ENCODE assay signal across 12 cellular contexts in the genomic region with DNA sequence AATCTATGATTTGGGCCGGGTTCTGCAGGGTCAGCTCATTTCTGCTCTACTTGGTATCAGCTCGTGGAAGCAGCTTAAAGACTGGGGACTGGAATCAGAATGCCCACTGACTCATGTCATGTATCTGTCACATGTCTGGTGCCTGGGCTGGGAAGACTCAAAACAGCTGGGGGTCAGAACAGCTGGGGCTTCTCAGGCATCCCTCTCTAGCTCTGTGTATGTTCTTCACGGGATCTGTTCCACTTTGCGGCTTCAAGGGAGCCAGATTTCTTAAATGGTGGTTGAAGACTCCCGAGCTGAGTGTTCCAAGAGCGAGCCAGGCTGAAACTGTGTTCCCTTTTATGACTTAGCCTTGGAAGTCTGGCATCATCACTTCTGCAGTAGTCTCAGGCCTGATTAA. TPM values are rescaled to one million over a fixed set of nuclear protein-coding genes. Genes with fewer than 3 reads are reported as not detected.
DNase-seq lines count a peak whose midpoint lies in the region; ATAC-seq and TF ChIP-seq lines count a peak whose summit lies in the region.
"Had no signal": no experiment of that assay in that cellular context is flagged by ENCODE, and none has a peak within 500 bp of the region (broad histone marks: within the 10 kb centered on the region; RNA-seq: fewer than 3 reads in every experiment).

No MANE protein-coding gene starts in this region.

- H3K27me3 Mint-ChIP-seq in glutamatergic neuron (ENCODE audit: unreplicated experiment) = no peaks in the 10 kb centered on the region
- no peaks in the 10 kb centered on the region for H3K27me3 Mint-ChIP-seq in T-helper 2 cell treated with Interferon-gamma antibody and Interleukin-4, amounts not matched to agents 5 μg/mL and 100 μg/mL, for 36 hours (ENCODE audit: low read depth)
- H3K27me3 Mint-ChIP-seq: stimulated activated naive CD8-positive, alpha-beta T cell treated with anti-CD3 and anti-CD28 coated beads, Interleukin-15, Interleukin-2, amounts not matched to agents 100 ng/mL and 50 ng/mL, for 24 hours had no signal

- H3K36me3 ChIP-seq in psoas muscle (ENCODE audit: insufficient read depth in 1 of 2, low read depth in 1 of 2) = no peaks in the 10 kb centered on the region

- H3K9me3 Mint-ChIP-seq in glutamatergic neuron (ENCODE audit: unreplicated experiment) = no peaks in the 10 kb centered on the region
- H3K9me3 Mint-ChIP-seq in T-helper 2 cell treated with Interferon-gamma antibody and Interleukin-4, amounts not matched to agents 5 μg/mL and 100 μg/mL, for 36 hours = no peaks in the 10 kb centered on the region
- H3K9me3 Mint-ChIP-seq: activated T-helper 2 cell treated with anti-CD3 and anti-CD28 coated beads, Interferon-gamma antibody, Interleukin-2, Interleukin-4, amounts not matched to agents 10 μg/mL and 5 μg/mL and 100 μg/mL, durations not matched to agents 14 hours and 24 hours and 36 hours; HFFc6; stimulated activated naive CD8-positive, alpha-beta T cell treated with anti-CD3 and anti-CD28 coated beads, Interleukin-15, Interleukin-2, amounts not matched to agents 100 ng/mL and 50 ng/mL, for 24 hours had no signal

- H3K4me3 ChIP-seq in psoas muscle = no peak overlapping the region

- ATAC-seq in psoas muscle (peak; percentile 65 to 84 (median 84)), GM18873 (IDR thresholded peaks at IDR 0.05; ENCODE audit: low FRiP score, unreplicated experiment) (no peak), GM18907 (IDR thresholded peaks at IDR 0.05; ENCODE audit: unreplicated experiment) (no peak), HG02840 (IDR thresholded peaks at IDR 0.05; ENCODE audit: low FRiP score, unreplicated experiment) (no peak)

- no peak overlapping the region for H3K4me3 Mint-ChIP-seq in glutamatergic neuron (ENCODE audit: unreplicated experiment)
- H3K4me3 Mint-ChIP-seq in T-helper 2 cell treated with Interferon-gamma antibody and Interleukin-4, amounts not matched to agents 5 μg/mL and 100 μg/mL, for 36 hours = no peak overlapping the region
- H3K4me3 Mint-ChIP-seq: HFFc6; stimulated activated naive CD8-positive, alpha-beta T cell treated with anti-CD3 and anti-CD28 coated beads, Interleukin-15, Interleukin-2, amounts not matched to agents 100 ng/mL and 50 ng/mL, for 24 hours had no signal

- DNase-seq in Daoy (ENCODE audit: low read depth) (peak; percentile 5), UCSD-AML1 (lab: John Stamatoyannopoulos, UW; ENCODE audit: unreplicated experiment) (peak; percentile 7), glutamatergic neuron (no peak), psoas muscle (no peak)
- DNase-seq in T-helper 2 cell treated with Interferon-gamma antibody and Interleukin-4, amounts not matched to agents 5 μg/mL and 100 μg/mL, for 36 hours (ENCODE audit: low spot score) = no peak
- DNase-seq: activated CD4-positive, CD25-positive, alpha-beta regulatory T cell treated with anti-CD3 and anti-CD28 coated beads, Interleukin-2, amount 50 U/mL, for 72 hours; HFFc6 had no signal

- H3K27me3 ChIP-seq in psoas muscle (ENCODE audit: insufficient read depth in 3 of 3, low read length in 2 of 3) = no peaks in the 10 kb centered on the region

- intact Hi-C loops in psoas muscle (cut with DNase I) = no loop called here

- no peaks in the 10 kb centered on the region for H3K9me3 ChIP-seq in psoas muscle

- peaks cover 21% of the 10 kb centered on the region for H3K4me1 ChIP-seq in psoas muscle

- no peak for TF ChIP-seq CTCF in glutamatergic neuron (IDR thresholded peaks at IDR 0.05; ENCODE audit: partially characterized antibody, unreplicated experiment)
- no peak for TF ChIP-seq CTCF in psoas muscle (IDR thresholded peaks at IDR 0.05)

- H3K27ac ChIP-seq in psoas muscle = no peak overlapping the region

- 39 to 53% (median 42%) methylated on average over 6 of the region's 6 CpGs for WGBS in psoas muscle, 3 donors

- H3K4me1 Mint-ChIP-seq in glutamatergic neuron (ENCODE audit: low read depth, unreplicated experiment) = peaks cover 9% of the 10 kb centered on the region
- H3K4me1 Mint-ChIP-seq in T-helper 2 cell treated with Interferon-gamma antibody and Interleukin-4, amounts not matched to agents 5 μg/mL and 100 μg/mL, for 36 hours (ENCODE audit: low read depth) = peaks cover 25% of the 10 kb centered on the region

- H3K36me3 Mint-ChIP-seq in glutamatergic neuron (ENCODE audit: unreplicated experiment) = no peaks in the 10 kb centered on the region
- peaks cover 21% of the 10 kb centered on the region for H3K36me3 Mint-ChIP-seq in T-helper 2 cell treated with Interferon-gamma antibody and Interleukin-4, amounts not matched to agents 5 μg/mL and 100 μg/mL, for 36 hours (ENCODE audit: low read depth)

- peak overlapping the region; percentile 15 for H3K27ac Mint-ChIP-seq in glutamatergic neuron (ENCODE audit: unreplicated experiment)
- H3K27ac Mint-ChIP-seq in T-helper 2 cell treated with Interferon-gamma antibody and Interleukin-4, amounts not matched to agents 5 μg/mL and 100 μg/mL, for 36 hours = no peak overlapping the region
- H3K27ac Mint-ChIP-seq: HFFc6 had no signal

RNA-seq across cellular contexts. Expression of a gene that starts 11.9 kb away (rescaled TPM):
- total RNA-seq in Daoy (2014; rRNA removed; shearing (Covaris generic)) = 7.1 and 19.1 TPM in 2 replicates
- total RNA-seq in glutamatergic neuron (ENCODE audit: unreplicated experiment) (21.0 TPM), psoas muscle (10 to 100 TPM; 21.6 to 24.6 (median 23.8) TPM)
- polyA plus RNA-seq in psoas muscle = 10 to 100 TPM in 1 of 3 donors, 1 to 10 TPM in 2; 5.3 to 14.1 (median 6.7) TPM

Comparison
In these comparisons a context has a peak if more than half of its experiments do, and no peak if none do; other contexts are left out.
1. DNase-seq: peak in Daoy (single experiment) and UCSD-AML1 (single experiment); none in glutamatergic neuron (single experiment), psoas muscle (0 of 2) and T-helper 2 cell treated with Interferon-gamma antibody and Interleukin-4, amounts not matched to agents 5 μg/mL and 100 μg/mL, for 36 hours (single experiment).
2. ATAC-seq: peak in psoas muscle (4 of 4); none in GM18873 (single experiment), GM18907 (single experiment) and HG02840 (single experiment).